ENCODE assay signal across 25 cellular contexts in the genomic region with DNA sequence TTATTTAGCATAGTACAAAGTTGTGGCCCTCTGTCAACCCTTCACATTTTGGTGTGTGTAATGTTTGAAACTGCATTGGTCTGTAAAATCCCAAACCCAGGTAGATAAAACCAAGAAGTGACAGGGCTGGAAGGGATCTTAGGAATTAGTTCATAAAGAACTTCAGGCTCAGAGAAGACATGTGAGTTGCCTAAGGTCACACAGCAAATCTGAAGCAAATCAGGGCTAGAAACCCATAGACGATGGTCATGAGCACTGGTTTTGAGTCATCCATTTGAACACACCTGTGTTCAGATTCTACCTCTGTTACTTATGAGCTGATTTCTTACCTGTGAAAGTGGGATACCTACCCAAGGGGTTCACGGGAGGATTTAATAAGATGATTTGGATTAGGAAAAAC.
"Had no signal": no experiment of that assay in that cellular context is flagged by ENCODE, and none has a peak within 500 bp of the region (broad histone marks: within the 10 kb centered on the region; RNA-seq: fewer than 3 reads in every experiment).

No MANE protein-coding gene starts in this region.

- H3K9me3 ChIP-seq: adrenal gland, body of pancreas, colonic mucosa, left ventricle myocardium inferior, upper lobe of right lung had no signal

- H3K4me3 Mint-ChIP-seq: activated naive CD4-positive, alpha-beta T cell treated with anti-CD3 and anti-CD28 coated beads for 36 hours; activated naive CD8-positive, alpha-beta T cell treated with anti-CD3 and anti-CD28 coated beads for 36 hours; activated T-helper 1 cell treated with anti-CD3 and anti-CD28 coated beads, Interleukin-12 subunit alpha, Interleukin-12 subunit beta, Interleukin-2, Interleukin-4 antibody, amounts not matched to agents 30 ng/mL and 10 ng/mL and 1 ng/mL, durations not matched to agents 14 hours and 24 hours and 36 hours; stimulated activated naive CD8-positive, alpha-beta T cell treated with anti-CD3 and anti-CD28 coated beads, Interleukin-15, amount 100 ng/mL, for 72 hours had no signal

- H3K4me1 ChIP-seq: upper lobe of right lung had no signal

- H3K4me3 ChIP-seq: adrenal gland, body of pancreas, cardiac muscle cell, colonic mucosa, left ventricle myocardium inferior, lung, upper lobe of right lung had no signal

- H3K27ac ChIP-seq: adrenal gland, cardiac muscle cell, colonic mucosa, left ventricle myocardium inferior, upper lobe of right lung had no signal

- ATAC-seq: body of pancreas; right cardiac atrium; stimulated activated naive CD8-positive, alpha-beta T cell treated with anti-CD3 and anti-CD28 coated beads, Interleukin-15, amount 100 ng/mL, for 72 hours; upper lobe of right lung had no signal

- H3K27me3 ChIP-seq: adrenal gland, body of pancreas, cardiac muscle cell, colonic mucosa, upper lobe of right lung had no signal

- DNase-seq: activated CD4-positive, alpha-beta T cell treated with anti-CD3 and anti-CD28 coated beads for 48 hours; activated CD4-positive, alpha-beta T cell treated with anti-CD3 and anti-CD28 coated beads, Interleukin-2, amount 50 U/mL, for 48 hours; activated CD8-positive, alpha-beta memory T cell treated with anti-CD3 and anti-CD28 coated beads for 24 hours; activated effector memory CD4-positive, alpha-beta T cell treated with anti-CD3 and anti-CD28 coated beads, Interleukin-2, amount 50 U/mL, for 16 hours; activated naive CD4-positive, alpha-beta T cell treated with anti-CD3 and anti-CD28 coated beads for 36 hours; activated naive CD8-positive, alpha-beta T cell treated with anti-CD3 and anti-CD28 coated beads for 36 hours; aorta; body of pancreas; cerebellar nuclear complex; colonic mucosa; effector memory CD4-positive, alpha-beta T cell; islet precursor cell; left ventricle myocardium inferior; nucleus accumbens; right cardiac atrium; stimulated activated CD4-positive, alpha-beta T cell treated with anti-CD3 and anti-CD28 coated beads, Interleukin-12 subunit alpha, Interleukin-12 subunit beta, amount 100 ng/mL, for 4 hours; stimulated activated CD4-positive, alpha-beta T cell treated with anti-CD3 and anti-CD28 coated beads, Interleukin-4, amount 100 ng/mL, for 1 hour; stimulated activated naive CD8-positive, alpha-beta T cell treated with anti-CD3 and anti-CD28 coated beads, Interleukin-15, amount 100 ng/mL, for 72 hours; substantia nigra; upper lobe of right lung had no signal

- H3K27me3 Mint-ChIP-seq: activated naive CD8-positive, alpha-beta T cell treated with anti-CD3 and anti-CD28 coated beads for 36 hours; stimulated activated naive CD8-positive, alpha-beta T cell treated with anti-CD3 and anti-CD28 coated beads, Interleukin-15, amount 100 ng/mL, for 72 hours had no signal

- H3K36me3 Mint-ChIP-seq: activated naive CD8-positive, alpha-beta T cell treated with anti-CD3 and anti-CD28 coated beads for 36 hours had no signal

- H3K9me3 Mint-ChIP-seq: activated naive CD4-positive, alpha-beta T cell treated with anti-CD3 and anti-CD28 coated beads for 36 hours; activated naive CD8-positive, alpha-beta T cell treated with anti-CD3 and anti-CD28 coated beads for 36 hours; activated T-helper 1 cell treated with anti-CD3 and anti-CD28 coated beads, Interleukin-12 subunit alpha, Interleukin-12 subunit beta, Interleukin-2, Interleukin-4 antibody, amounts not matched to agents 30 ng/mL and 10 ng/mL and 1 ng/mL, durations not matched to agents 14 hours and 24 hours and 36 hours; stimulated activated naive CD8-positive, alpha-beta T cell treated with anti-CD3 and anti-CD28 coated beads, Interleukin-15, amount 100 ng/mL, for 72 hours had no signal

- H3K27ac Mint-ChIP-seq: activated naive CD4-positive, alpha-beta T cell treated with anti-CD3 and anti-CD28 coated beads for 36 hours; activated naive CD8-positive, alpha-beta T cell treated with anti-CD3 and anti-CD28 coated beads for 36 hours; activated T-helper 1 cell treated with anti-CD3 and anti-CD28 coated beads, Interleukin-12 subunit alpha, Interleukin-12 subunit beta, Interleukin-2, Interleukin-4 antibody, amounts not matched to agents 30 ng/mL and 10 ng/mL and 1 ng/mL, durations not matched to agents 14 hours and 24 hours and 36 hours; stimulated activated naive CD8-positive, alpha-beta T cell treated with anti-CD3 and anti-CD28 coated beads, Interleukin-15, amount 100 ng/mL, for 72 hours had no signal

- H3K36me3 ChIP-seq: adrenal gland, cardiac muscle cell, colonic mucosa, left ventricle myocardium inferior, upper lobe of right lung had no signal

- FAIRE-seq: frontal cortex had no signal
